In genomic region chr12:98221243-98221808, GRCh38 we compare ENCODE assay signal across 21 cellular contexts.
DNase-seq lines count a peak whose midpoint lies in the region; TF ChIP-seq lines count a peak whose summit lies in the region.
"Had no signal": no experiment of that assay in that cellular context is flagged by ENCODE, and none has a peak within 500 bp of the region (broad histone marks: within the 10 kb centered on the region; RNA-seq: fewer than 3 reads in every experiment).

No MANE protein-coding gene starts in this region.

- H3K27me3 Mint-ChIP-seq in brain (peaks cover 5% of the 10 kb centered on the region), nephron (ENCODE audit: low read depth) (peaks cover 9% of the 10 kb centered on the region)
- H3K27me3 Mint-ChIP-seq in activated T-helper 1 cell treated with anti-CD3 and anti-CD28 coated beads, Interleukin-12 subunit alpha, Interleukin-12 subunit beta, Interleukin-2, Interleukin-4 antibody, amounts not matched to agents 30 ng/mL and 10 ng/mL and 1 ng/mL, durations not matched to agents 14 hours and 24 hours and 36 hours (ENCODE audit: insufficient read depth) = no peaks in the 10 kb centered on the region

- peak overlapping the region in 3 of 5 experiments; percentile 7 to 88 (median 63) for H3K27ac Mint-ChIP-seq in brain
- H3K27ac Mint-ChIP-seq in nephron = peak overlapping the region in 2 of 3 experiments; percentile 0 to 8
- H3K27ac Mint-ChIP-seq in activated T-helper 1 cell treated with anti-CD3 and anti-CD28 coated beads, Interleukin-12 subunit alpha, Interleukin-12 subunit beta, Interleukin-2, Interleukin-4 antibody, amounts not matched to agents 30 ng/mL and 10 ng/mL and 1 ng/mL, durations not matched to agents 14 hours and 24 hours and 36 hours = no peak overlapping the region
- H3K27ac Mint-ChIP-seq: B cell; CD8-positive, alpha-beta T cell had no signal

- DNase-seq in NCI-H446 treated with DMSO at 0.1 percent for 48 hours (lab: John Stamatoyannopoulos, UW) (peak; percentile 84), GM19238 (ENCODE audit: insufficient read length, low spot score) (no peak), NCI-H510A (lab: John Stamatoyannopoulos, UW) (no peak), GF-D8 (lab: John Stamatoyannopoulos, UW) (no peak)
- DNase-seq in activated T-helper 1 cell treated with anti-CD3 and anti-CD28 coated beads, Interleukin-12 subunit alpha, Interleukin-12 subunit beta, Interleukin-2, Interleukin-4 antibody, amounts not matched to agents 30 ng/mL and 10 ng/mL and 1 ng/mL, durations not matched to agents 14 hours and 24 hours and 36 hours (ENCODE audit: low spot score) = no peak
- DNase-seq: Caco-2; CD8-positive, alpha-beta T cell; EL; H7; Kasumi-1; NCI-H1092 treated with DMSO at 0.1 percent for 48 hours; NCI-H2029; NCI-H2227 treated with DMSO at 0.1 percent for 48 hours; NCI-H82; NK-92 treated with Interleukin-12 subunit alpha and Interleukin-12 subunit beta, amount 100 ng/mL, for 24 hours; PC-3; SK-N-SH; SW 1271 had no signal

- no peaks in the 10 kb centered on the region for H3K36me3 Mint-ChIP-seq in brain
- H3K36me3 Mint-ChIP-seq in nephron (ENCODE audit: low read depth) = no peaks in the 10 kb centered on the region
- H3K36me3 Mint-ChIP-seq in activated T-helper 1 cell treated with anti-CD3 and anti-CD28 coated beads, Interleukin-12 subunit alpha, Interleukin-12 subunit beta, Interleukin-2, Interleukin-4 antibody, amounts not matched to agents 30 ng/mL and 10 ng/mL and 1 ng/mL, durations not matched to agents 14 hours and 24 hours and 36 hours (ENCODE audit: low read depth) = no peaks in the 10 kb centered on the region
- H3K36me3 Mint-ChIP-seq: CD8-positive, alpha-beta T cell had no signal

- intact Hi-C loops in activated T-helper 1 cell treated with anti-CD3 and anti-CD28 coated beads, Interleukin-12 subunit alpha, Interleukin-12 subunit beta, Interleukin-2, Interleukin-4 antibody, amounts not matched to agents 30 ng/mL and 10 ng/mL and 1 ng/mL, durations not matched to agents 14 hours and 24 hours and 36 hours (cut with micrococcal nuclease) = no loop called here

- no peak overlapping the region for H3K4me3 Mint-ChIP-seq in brain
- H3K4me3 Mint-ChIP-seq in nephron = no peak overlapping the region
- no peak overlapping the region for H3K4me3 Mint-ChIP-seq in activated T-helper 1 cell treated with anti-CD3 and anti-CD28 coated beads, Interleukin-12 subunit alpha, Interleukin-12 subunit beta, Interleukin-2, Interleukin-4 antibody, amounts not matched to agents 30 ng/mL and 10 ng/mL and 1 ng/mL, durations not matched to agents 14 hours and 24 hours and 36 hours
- H3K4me3 Mint-ChIP-seq: B cell; CD8-positive, alpha-beta T cell had no signal

- TF ChIP-seq CTCF in brain (conservative IDR thresholded peaks at IDR 0.05) = no peak
- no peak for TF ChIP-seq CTCF in nephron (IDR thresholded peaks at IDR 0.05; ENCODE audit: unreplicated experiment in 3 of 3)

- H3K9me3 Mint-ChIP-seq in brain = no peaks in the 10 kb centered on the region
- H3K9me3 Mint-ChIP-seq in nephron = peaks cover 3% of the 10 kb centered on the region
- H3K9me3 Mint-ChIP-seq in activated T-helper 1 cell treated with anti-CD3 and anti-CD28 coated beads, Interleukin-12 subunit alpha, Interleukin-12 subunit beta, Interleukin-2, Interleukin-4 antibody, amounts not matched to agents 30 ng/mL and 10 ng/mL and 1 ng/mL, durations not matched to agents 14 hours and 24 hours and 36 hours = no peaks in the 10 kb centered on the region
- H3K9me3 Mint-ChIP-seq: CD8-positive, alpha-beta T cell had no signal

- H3K4me1 Mint-ChIP-seq in brain (peaks cover 40% of the 10 kb centered on the region), nephron (peaks cover 32% of the 10 kb centered on the region)
- no peaks in the 10 kb centered on the region for H3K4me1 Mint-ChIP-seq in activated T-helper 1 cell treated with anti-CD3 and anti-CD28 coated beads, Interleukin-12 subunit alpha, Interleukin-12 subunit beta, Interleukin-2, Interleukin-4 antibody, amounts not matched to agents 30 ng/mL and 10 ng/mL and 1 ng/mL, durations not matched to agents 14 hours and 24 hours and 36 hours (ENCODE audit: low read depth)
- H3K4me1 Mint-ChIP-seq: B cell had no signal
